20 cellular contexts compared by ENCODE assay signal in genomic region chr6:107599043-107599442, GRCh38.
"Had no signal": no experiment of that assay in that cellular context is flagged by ENCODE, and none has a peak within 500 bp of the region (broad histone marks: within the 10 kb centered on the region; RNA-seq: fewer than 3 reads in every experiment).

No MANE protein-coding gene starts in this region.

- H3K4me3 ChIP-seq: MG63, SJSA1, SK-N-MC had no signal

- H3K9me3 ChIP-seq: MG63, SJSA1 had no signal

- H3K27me3 ChIP-seq: MG63, SJSA1 had no signal

- FAIRE-seq: RCC 7860 had no signal

- H3K27ac ChIP-seq: SJSA1, SK-N-MC had no signal

- H3K36me3 ChIP-seq: MG63, SJSA1 had no signal

- DNase-seq: KBM-7, MG63, NCI-H1048, NCI-H1105, NCI-H1417, NCI-H1436 treated with DMSO at 0.1 percent for 48 hours, NCI-H1694, NCI-H187 treated with DMSO at 0.1 percent for 48 hours, NCI-H2029 treated with DMSO at 0.1 percent for 48 hours, NCI-H2171 treated with DMSO at 0.1 percent for 48 hours, NCI-H345, NCI-H446 treated with DMSO at 0.1 percent for 48 hours, NCI-H510A treated with DMSO at 0.1 percent for 48 hours, NCI-H526, Right ventricle myocardium superior, RPMI8226, SIG-M5 had no signal
